Comparison of ENCODE assay signal across 17 cellular contexts in the genomic region with DNA sequence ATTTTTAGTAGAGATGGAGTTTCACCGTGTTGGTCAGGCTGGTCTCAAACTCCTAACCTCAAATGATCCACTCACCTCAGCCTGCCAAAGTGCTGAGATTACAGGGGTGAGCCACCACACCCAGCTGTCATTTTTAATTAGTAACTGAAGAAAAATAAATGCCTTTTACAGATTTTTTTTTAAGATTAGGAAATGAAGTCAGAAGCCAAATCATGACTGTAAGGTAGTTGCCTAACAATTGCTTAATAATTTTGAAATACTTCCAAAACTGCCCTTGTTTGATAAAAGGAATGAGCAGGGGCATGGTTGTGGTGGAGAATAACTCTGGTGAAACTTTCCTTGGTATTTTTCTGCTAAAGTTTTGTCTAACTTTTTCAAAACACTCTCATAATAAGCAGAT.
DNase-seq lines count a peak whose midpoint lies in the region; ATAC-seq and TF ChIP-seq lines count a peak whose summit lies in the region.
"Had no signal": no experiment of that assay in that cellular context is flagged by ENCODE, and none has a peak within 500 bp of the region (broad histone marks: within the 10 kb centered on the region; RNA-seq: fewer than 3 reads in every experiment).

No MANE protein-coding gene starts in this region.

- ATAC-seq in GM21526 (IDR thresholded peaks at IDR 0.05; ENCODE audit: low FRiP score, unreplicated experiment): no peak
- ATAC-seq: K562; stimulated activated memory B cell treated with anti-CD40 and anti-IgM and Interleukin-4, amounts not matched to agents 10 μg/mL and 1 μg/mL and 100 μg/mL, for 72 hours had no signal

- peak overlapping the region; percentile 62 for H3K27ac ChIP-seq in epithelial cell of prostate

- H3K4me3 ChIP-seq in AG09309 (ENCODE audit: control insufficient read depth, low read depth, low read length): no peak overlapping the region
- H3K4me3 ChIP-seq: K562 had no signal

- no peak for TF ChIP-seq CTCF in AG09309 (IDR thresholded peaks at IDR 0.05; ENCODE audit: control insufficient read depth, insufficient read depth, low read depth, low read length, missing control alignments)

- DNase-seq in AG09309 (ENCODE audit: low read depth) (peak; percentile 89), M059J (ENCODE audit: low read depth) (peak; percentile 6), epithelial cell of prostate (ENCODE audit: low read depth, low spot score) (peak; percentile 41), myocyte (ENCODE audit: low read depth) (peak; percentile 37), DMS 273 treated with DMSO at 0.1 percent for 48 hours (lab: John Stamatoyannopoulos, UW) (no peak), DMS 273 (lab: John Stamatoyannopoulos, UW; ENCODE audit: unreplicated experiment) (no peak)
- no peak for DNase-seq in NK-92 treated with Interleukin-12 subunit alpha and Interleukin-12 subunit beta, amount 100 ng/mL, for 24 hours (lab: John Stamatoyannopoulos, UW)
- DNase-seq: activated CD4-positive, alpha-beta T cell treated with anti-CD3 and anti-CD28 coated beads, Interleukin-2, amount 10 ng/mL, durations not matched to agents 24 days and 14 days; anterior cingulate cortex; effector memory CD4-positive, alpha-beta T cell; NCI-H1436 treated with DMSO at 0.1 percent for 48 hours; NCI-H524 treated with DMSO at 0.1 percent for 48 hours; stimulated activated CD4-positive, alpha-beta T cell treated with anti-CD3 and anti-CD28 coated beads, Interleukin-4, amount 100 ng/mL, for 4 hours; T1000 had no signal

Comparison
In these comparisons a context has a peak if more than half of its experiments do, and no peak if none do; other contexts are left out.
1. DNase-seq: peak in AG09309 (single experiment), M059J (single experiment), epithelial cell of prostate (single experiment) and myocyte (single experiment); none in DMS 273 treated with DMSO at 0.1 percent for 48 hours (single experiment), NK-92 treated with Interleukin-12 subunit alpha and Interleukin-12 subunit beta, amount 100 ng/mL, for 24 hours (single experiment) and DMS 273 (single experiment).